26 cellular contexts compared by ENCODE assay signal in the genomic region with DNA sequence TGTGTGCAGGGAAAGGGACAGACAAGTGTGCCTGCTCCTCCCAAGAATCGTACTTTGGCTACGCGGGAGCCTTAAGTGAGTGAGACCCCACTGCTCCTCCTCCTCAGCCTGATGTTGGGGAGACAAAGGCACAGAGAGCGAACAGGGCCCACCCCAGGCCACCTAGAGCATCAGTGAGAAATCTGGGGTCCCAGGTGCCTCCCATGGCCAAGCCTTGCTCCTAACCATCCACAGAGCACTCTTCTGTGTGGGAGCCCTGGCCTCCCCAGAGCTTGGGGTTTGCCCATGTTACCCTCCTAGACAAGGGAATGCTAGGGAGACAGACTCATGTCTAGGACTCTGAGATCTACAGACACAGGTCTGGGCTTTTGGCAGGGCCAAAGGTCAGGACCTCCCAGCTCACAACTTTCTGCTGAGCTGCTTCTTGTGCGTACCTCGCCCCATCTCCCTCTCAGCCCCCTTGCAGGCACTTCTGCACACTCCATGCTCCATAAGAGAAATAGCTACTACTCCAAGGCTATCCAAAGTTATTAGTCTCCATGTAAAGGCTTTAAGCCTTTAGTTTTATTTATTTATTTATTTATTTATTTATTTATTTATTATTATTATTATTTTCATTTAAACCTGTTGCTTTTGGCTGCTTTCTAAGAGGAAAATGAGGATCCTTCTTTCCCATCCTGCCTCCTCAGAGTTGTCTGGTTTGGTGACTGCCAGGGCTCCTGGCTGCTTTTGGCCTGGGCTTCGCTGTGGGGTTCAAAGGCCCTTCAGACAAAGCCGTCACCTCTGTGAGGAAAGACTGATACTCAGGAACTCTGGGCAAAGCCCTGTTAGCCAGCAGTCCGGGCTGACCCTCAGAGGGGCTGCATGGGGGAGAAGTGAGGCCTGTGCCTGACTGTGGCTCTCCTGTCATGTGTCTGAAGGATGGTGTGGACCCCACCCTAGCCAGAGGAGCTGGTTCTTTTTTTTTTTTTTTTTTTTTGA. TPM values are rescaled to one million over a fixed set of nuclear protein-coding genes. Genes with fewer than 3 reads are reported as not detected.
"Had no signal": no experiment of that assay in that cellular context is flagged by ENCODE, and none has a peak within 500 bp of the region (broad histone marks: within the 10 kb centered on the region; RNA-seq: fewer than 3 reads in every experiment).

No MANE protein-coding gene starts in this region.

- H3K9me3 Mint-ChIP-seq: natural killer cell treated with Interleukin-12 subunit alpha and Interleukin-12 subunit beta and Interleukin-15 and Interleukin-18, amount 100 ng/mL, for 72 hours; stimulated activated effector memory CD8-positive, alpha-beta T cell treated with anti-CD3 and anti-CD28 coated beads, Interleukin-12 subunit alpha, Interleukin-12 subunit beta, amount 100 ng/mL, for 72 hours; stimulated activated naive CD8-positive, alpha-beta T cell treated with anti-CD3 and anti-CD28 coated beads, Interleukin-15, Interleukin-2, amounts not matched to agents 100 ng/mL and 50 ng/mL, for 24 hours; type B pancreatic cell had no signal

- H3K27ac ChIP-seq: heart right ventricle, hepatocyte, left lung, pancreas, prostate gland, sigmoid colon, spleen, tibial nerve, uterus had no signal

- H3K4me3 ChIP-seq: heart right ventricle, hepatocyte, left lung, lung, mucosa of descending colon, pancreas, prostate gland, sigmoid colon, spleen, tibial nerve, uterus had no signal

- H3K27me3 ChIP-seq: heart right ventricle, hepatocyte, left lung, pancreas, sigmoid colon, spleen, tibial nerve, uterus had no signal

- DNase-seq: heart right ventricle; kidney glomerular epithelial cell; left cardiac atrium; left lung; midbrain; mucosa of descending colon; naive thymus-derived CD4-positive, alpha-beta T cell; nucleus accumbens; pancreas; retina; right cardiac atrium; sigmoid colon; small intestine; spleen; stimulated activated CD4-positive, alpha-beta T cell treated with anti-CD3 and anti-CD28 coated beads, Interleukin-4, amount 100 ng/mL, for 24 hours; stimulated activated naive CD4-positive, alpha-beta T cell; substantia nigra; uterus had no signal

- H3K36me3 Mint-ChIP-seq: naive thymus-derived CD4-positive, alpha-beta T cell; natural killer cell treated with Interleukin-12 subunit alpha and Interleukin-12 subunit beta and Interleukin-15 and Interleukin-18, amount 100 ng/mL, for 72 hours; stimulated activated effector memory CD8-positive, alpha-beta T cell treated with anti-CD3 and anti-CD28 coated beads, Interleukin-12 subunit alpha, Interleukin-12 subunit beta, amount 100 ng/mL, for 72 hours; type B pancreatic cell had no signal

- ATAC-seq: heart right ventricle; left cardiac atrium; left lung; mucosa of descending colon; naive thymus-derived CD4-positive, alpha-beta T cell; pancreas; stimulated activated effector memory CD8-positive, alpha-beta T cell treated with anti-CD3 and anti-CD28 coated beads, Interleukin-12 subunit alpha, Interleukin-12 subunit beta, amount 100 ng/mL, for 72 hours had no signal

- H3K4me3 Mint-ChIP-seq: naive thymus-derived CD4-positive, alpha-beta T cell; natural killer cell treated with Interleukin-12 subunit alpha and Interleukin-12 subunit beta and Interleukin-15 and Interleukin-18, amount 100 ng/mL, for 72 hours; stimulated activated effector memory CD8-positive, alpha-beta T cell treated with anti-CD3 and anti-CD28 coated beads, Interleukin-12 subunit alpha, Interleukin-12 subunit beta, amount 100 ng/mL, for 72 hours; stimulated activated naive CD8-positive, alpha-beta T cell treated with anti-CD3 and anti-CD28 coated beads, Interleukin-15, Interleukin-2, amounts not matched to agents 100 ng/mL and 50 ng/mL, for 24 hours; type B pancreatic cell had no signal

- H3K4me1 ChIP-seq: left lung, pancreas, prostate gland, sigmoid colon, spleen, tibial nerve, uterus had no signal

- H3K4me1 Mint-ChIP-seq: naive thymus-derived CD4-positive, alpha-beta T cell; stimulated activated effector memory CD8-positive, alpha-beta T cell treated with anti-CD3 and anti-CD28 coated beads, Interleukin-12 subunit alpha, Interleukin-12 subunit beta, amount 100 ng/mL, for 72 hours had no signal

- H3K36me3 ChIP-seq: heart right ventricle, left lung, pancreas, prostate gland, sigmoid colon, spleen, tibial nerve, uterus had no signal

- H3K27me3 Mint-ChIP-seq: naive thymus-derived CD4-positive, alpha-beta T cell; stimulated activated naive CD8-positive, alpha-beta T cell treated with anti-CD3 and anti-CD28 coated beads, Interleukin-15, Interleukin-2, amounts not matched to agents 100 ng/mL and 50 ng/mL, for 24 hours; type B pancreatic cell had no signal

- H3K9me3 ChIP-seq: heart right ventricle, mucosa of descending colon, pancreas, prostate gland, sigmoid colon, tibial nerve, uterus had no signal

- H3K27ac Mint-ChIP-seq: naive thymus-derived CD4-positive, alpha-beta T cell; natural killer cell treated with Interleukin-12 subunit alpha and Interleukin-12 subunit beta and Interleukin-15 and Interleukin-18, amount 100 ng/mL, for 72 hours; stimulated activated effector memory CD8-positive, alpha-beta T cell treated with anti-CD3 and anti-CD28 coated beads, Interleukin-12 subunit alpha, Interleukin-12 subunit beta, amount 100 ng/mL, for 72 hours; stimulated activated naive CD8-positive, alpha-beta T cell treated with anti-CD3 and anti-CD28 coated beads, Interleukin-15, Interleukin-2, amounts not matched to agents 100 ng/mL and 50 ng/mL, for 24 hours; type B pancreatic cell had no signal

RNA-seq across cellular contexts. Expression of a gene that starts 51.6 kb away (rescaled TPM):
- polyA plus RNA-seq: naive thymus-derived CD4-positive, alpha-beta T cell had no signal
